1 cellular context compared by ENCODE assay signal in genomic region chr1:214281030-214281901, GRCh38.
A peak's percentile ranks its signal among the peaks of the same experiment; 100 is the strongest.
TF ChIP-seq lines count a peak whose summit lies in the region.

Gene SMYD2, plus strand, starts transcription at chr1:214281159. Its CDS starts 96 bp downstream, at chr1:214281255.

TF ChIP-seq in K562, 482 proteins besides CTCF, POLR2A, EP300 and RAD21 (continued from another document and continues in another):
- 0 out of 2 replicates have a peak, but pooled peaks have one; percentile 49 for TF ChIP-seq CBFB (CRISPR knock-in tag; IDR thresholded peaks at IDR 0.05)
- no peak for TF ChIP-seq SNAPC5 (CRISPR knock-in tag; IDR thresholded peaks at IDR 0.05)
- no peak for TF ChIP-seq ZFPM2 (CRISPR knock-in tag; IDR thresholded peaks at IDR 0.05)
- TF ChIP-seq RB1 (IDR thresholded peaks at IDR 0.05; ENCODE audit: low read depth) = peak; percentile 50
- no peak for TF ChIP-seq ARID3A (IDR thresholded peaks at IDR 0.05; ENCODE audit: borderline replicate concordance, low read depth, low read length)
- no peak for TF ChIP-seq PPARD (CRISPR knock-in tag; IDR thresholded peaks at IDR 0.05)
- TF ChIP-seq POLR2G (IDR thresholded peaks at IDR 0.05; ENCODE audit: low read depth, low read length) = peak; percentile 94
- TF ChIP-seq MLX (CRISPR knock-in tag; conservative IDR thresholded peaks at IDR 0.05) = no peak
- no peak for TF ChIP-seq MEF2A (IDR thresholded peaks at IDR 0.05; ENCODE audit: control insufficient read depth, low read depth, low read length)
- TF ChIP-seq ETS1 (conservative IDR thresholded peaks at IDR 0.05; ENCODE audit: control insufficient read depth, low read depth, low read length) = peak; percentile 76; the same call in 1 of the 2 replicates
- TF ChIP-seq ELF1 (tag; IDR thresholded peaks at IDR 0.05) = peak; percentile 86
- TF ChIP-seq SIN3B (IDR thresholded peaks at IDR 0.05; ENCODE audit: low read depth) = peak; percentile 75
- peak; percentile 51 for TF ChIP-seq POLR2AphosphoS5 (IDR thresholded peaks at IDR 0.05; ENCODE audit: control insufficient read depth, insufficient read depth, low read depth, low read length)
- peak in 1 of 3 experiments; percentile 84; a peak in 3 of 6 replicates for TF ChIP-seq ZBTB11 (CRISPR knock-in tag; IDR thresholded peaks at IDR 0.05)
- peak; percentile 64; the same call in 1 of the 2 replicates for TF ChIP-seq SUPT5H (IDR thresholded peaks at IDR 0.05)
- no peak for TF ChIP-seq RHOXF2B (CRISPR knock-in tag; conservative IDR thresholded peaks at IDR 0.05)
- TF ChIP-seq HDAC1 (IDR thresholded peaks at IDR 0.05) = peak in 1 of 2 experiments; percentile 85; a peak in 2 of 4 replicates
- TF ChIP-seq CBX3 (IDR thresholded peaks at IDR 0.05; ENCODE audit: borderline replicate concordance in 1 of 2, low read length in 2 of 2) = peak in 1 of 2 experiments; percentile 12; a peak in 1 of 3 replicates
- TF ChIP-seq ZNF639 (CRISPR knock-in tag; conservative IDR thresholded peaks at IDR 0.05 in 1 of 2, IDR thresholded peaks at IDR 0.05 in 1 of 2) = peak in 1 of 2 experiments; percentile 81; a peak in 2 of 4 replicates
- TF ChIP-seq NR3C1 (CRISPR knock-in tag; IDR thresholded peaks at IDR 0.05) = peak; percentile 48; the same call in 1 of the 2 replicates
- TF ChIP-seq KDM5B (IDR thresholded peaks at IDR 0.05; ENCODE audit: insufficient replicate concordance, low read depth, low read length) = peak; percentile 72
- TF ChIP-seq HDAC2 (IDR thresholded peaks at IDR 0.05) = peak; percentile 67; the same call in 1 of the 2 replicates
- peak; percentile 96 for TF ChIP-seq HNRNPLL (IDR thresholded peaks at IDR 0.05; ENCODE audit: low read depth, low read length, poor library complexity, severe bottlenecking)
- peak; percentile 59; the same call in 1 of the 2 replicates for TF ChIP-seq E2F3 (CRISPR knock-in tag; IDR thresholded peaks at IDR 0.05)
- peak; percentile 51 for TF ChIP-seq FOSL1 (tag; conservative IDR thresholded peaks at IDR 0.05)
- 0 out of 2 replicates have a peak, but pooled peaks have one; percentile 30 for TF ChIP-seq MED1 (CRISPR knock-in tag; IDR thresholded peaks at IDR 0.05; ENCODE audit: borderline replicate concordance)
- TF ChIP-seq RERE (CRISPR knock-in tag; IDR thresholded peaks at IDR 0.05; ENCODE audit: borderline replicate concordance) = no peak
- TF ChIP-seq BCOR (IDR thresholded peaks at IDR 0.05) = 0 out of 2 replicates have a peak, but pooled peaks have one; percentile 12
- no peak for TF ChIP-seq MEIS2 (IDR thresholded peaks at IDR 0.05; ENCODE audit: partially characterized antibody)
- no peak for TF ChIP-seq MYBL2 (IDR thresholded peaks at IDR 0.05; ENCODE audit: low read depth)
- TF ChIP-seq MYBL2 (CRISPR knock-in tag; IDR thresholded peaks at IDR 0.05; ENCODE audit: borderline replicate concordance) = no peak
- TF ChIP-seq ZC3H4 (CRISPR knock-in tag; IDR thresholded peaks at IDR 0.05; ENCODE audit: borderline replicate concordance) = 0 out of 2 replicates have a peak, but pooled peaks have one; percentile 26
- TF ChIP-seq LCOR (CRISPR knock-in tag; IDR thresholded peaks at IDR 0.05) = 0 out of 2 replicates have a peak, but pooled peaks have one; percentile 18
- TF ChIP-seq ZNF740 (CRISPR knock-in tag; IDR thresholded peaks at IDR 0.05) = peak; percentile 14; the same call in 1 of the 2 replicates
- TF ChIP-seq ZNF740 (tag; IDR thresholded peaks at IDR 0.05) = no peak; a peak in 1 of 4 replicates
- TF ChIP-seq GMEB1 (CRISPR knock-in tag; IDR thresholded peaks at IDR 0.05) = peak; percentile 53
- TF ChIP-seq ZBTB34 (CRISPR knock-in tag; IDR thresholded peaks at IDR 0.05) = no peak
- TF ChIP-seq HMGN3 (IDR thresholded peaks at IDR 0.05; ENCODE audit: borderline replicate concordance, extremely low read depth, insufficient read length, low read depth, low read length) = peak; percentile 73
- no peak for TF ChIP-seq PURB (CRISPR knock-in tag; IDR thresholded peaks at IDR 0.05; ENCODE audit: low read depth)
- TF ChIP-seq FOXA3 (CRISPR knock-in tag; conservative IDR thresholded peaks at IDR 0.05 in 1 of 2, IDR thresholded peaks at IDR 0.05 in 1 of 2) = 0 out of 4 replicates have a peak, but pooled peaks of 1 of the 2 experiments have one; percentile 39
- TF ChIP-seq CBX5 (IDR thresholded peaks at IDR 0.05; ENCODE audit: borderline replicate concordance, low read depth) = no peak
- TF ChIP-seq PRPF4 (IDR thresholded peaks at IDR 0.05; ENCODE audit: insufficient read depth, low read depth, low read length, poor library complexity, severe bottlenecking) = peak; percentile 22
- peak in 1 of 2 experiments; percentile 77; a peak in 3 of 4 replicates for TF ChIP-seq NONO (IDR thresholded peaks at IDR 0.05; ENCODE audit: low read depth in 2 of 2, low read length in 1 of 2)
- 0 out of 2 replicates have a peak, but pooled peaks have one; percentile 43 for TF ChIP-seq SAFB (IDR thresholded peaks at IDR 0.05; ENCODE audit: borderline replicate concordance, low read depth, low read length)
